17 cellular contexts compared by ENCODE assay signal in the genomic region with DNA sequence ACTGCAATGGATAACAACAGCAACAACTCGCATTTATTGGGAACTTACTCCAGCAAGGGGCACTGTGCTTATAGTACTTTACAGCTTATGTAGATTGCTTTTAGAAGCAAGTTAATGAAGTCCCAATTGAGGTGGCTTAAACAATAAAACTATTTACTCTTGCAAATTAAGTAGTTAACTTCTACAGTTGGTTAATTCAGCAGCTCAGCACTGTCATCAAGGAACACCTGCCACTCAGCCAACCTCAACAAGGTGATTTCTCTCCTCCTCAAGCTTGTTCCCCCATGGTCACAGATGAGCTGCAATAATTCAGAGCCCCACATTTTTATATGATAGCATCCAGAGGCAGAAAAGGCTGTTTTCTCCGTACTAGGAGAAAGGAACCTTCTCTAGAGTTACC.
DNase-seq lines count a peak whose midpoint lies in the region; ATAC-seq lines count a peak whose summit lies in the region.
"Had no signal": no experiment of that assay in that cellular context is flagged by ENCODE, and none has a peak within 500 bp of the region (broad histone marks: within the 10 kb centered on the region; RNA-seq: fewer than 3 reads in every experiment).

No MANE protein-coding gene starts in this region.

- intact Hi-C loops in naive thymus-derived CD4-positive, alpha-beta T cell (cut with micrococcal nuclease), result no loop called here

- H3K4me1 ChIP-seq in HUES48 (ENCODE audit: control insufficient read depth, insufficient read depth, low read length) (peaks cover 13% of the 10 kb centered on the region), neuronal stem cell (ENCODE audit: control insufficient read depth in 2 of 2, insufficient read depth in 1 of 2, low read depth in 1 of 2, low read length in 2 of 2) (no peaks in the 10 kb centered on the region)
- no peaks in the 10 kb centered on the region for H3K4me1 ChIP-seq in naive thymus-derived CD4-positive, alpha-beta T cell (ENCODE audit: control insufficient read depth in 2 of 2, insufficient read depth in 2 of 2, low read length in 2 of 2)
- H3K4me1 ChIP-seq: BLaER1, HAP-1 had no signal

- H3K23ac ChIP-seq in neuronal stem cell (ENCODE audit: low read depth, low read length, poor library complexity), result no peak overlapping the region

- DNase-seq in activated T-cell treated with anti-CD3 and anti-CD28 coated beads, Interleukin-2, amount 50 U/mL, for 72 hours, result no peak
- no peak for DNase-seq in activated T-cell treated with anti-CD3 and anti-CD28 coated beads, Interleukin-2, amount 50 U/mL, for 1 hour
- DNase-seq in NCI-H69 (lab: John Stamatoyannopoulos, UW), result peak; percentile 5
- no peak for DNase-seq in naive thymus-derived CD4-positive, alpha-beta T cell
- DNase-seq in neuronal stem cell (ENCODE audit: low spot score), result no peak
- DNase-seq: MM.1S, NCI-H1092, NCI-H1694 treated with DMSO at 0.1 percent for 48 hours, NCI-H226, NCI-H524, SW 1271 had no signal

- no peak overlapping the region for H3K18ac ChIP-seq in neuronal stem cell (ENCODE audit: low read length)

- H3K14ac ChIP-seq in neuronal stem cell (ENCODE audit: low read length), result no peak overlapping the region

- peaks cover 2 to 17% of the 10 kb centered on the region in 2 donors for H3K36me3 Mint-ChIP-seq in activated T-cell treated with anti-CD3 and anti-CD28 coated beads, Interleukin-2, amount 50 U/mL, for 72 hours (ENCODE audit: insufficient read depth in 2 of 2)
- peaks cover 5 to 50% (median 33%) of the 10 kb centered on the region in 5 donors for H3K36me3 Mint-ChIP-seq in naive thymus-derived CD4-positive, alpha-beta T cell

- no peaks in the 10 kb centered on the region for H3K27me3 Mint-ChIP-seq in activated T-cell treated with anti-CD3 and anti-CD28 coated beads, Interleukin-2, amount 50 U/mL, for 72 hours (ENCODE audit: low read depth)
- H3K27me3 Mint-ChIP-seq in naive thymus-derived CD4-positive, alpha-beta T cell, result no peaks in the 10 kb centered on the region

- H3K4ac ChIP-seq in neuronal stem cell (ENCODE audit: low read length), result no peak overlapping the region

- peaks cover 27% of the 10 kb centered on the region for H3K36me3 ChIP-seq in HUES48 (ENCODE audit: control insufficient read depth, insufficient read depth, low read length)
- H3K36me3 ChIP-seq in naive thymus-derived CD4-positive, alpha-beta T cell (ENCODE audit: control insufficient read depth in 2 of 3, insufficient read depth in 3 of 3, low read length in 3 of 3), result peaks cover 12 to 63% (median 31%) of the 10 kb centered on the region in 3 experiments
- peaks cover 10 to 80% of the 10 kb centered on the region in 2 donors for H3K36me3 ChIP-seq in neuronal stem cell (replicated peaks in 1 of 2; ENCODE audit: control insufficient read depth in 2 of 2, insufficient read depth in 2 of 2, low read length in 2 of 2)

- no peak overlapping the region for H3K9ac ChIP-seq in HUES48 (ENCODE audit: low read depth, low read length)
- H3K9ac ChIP-seq in neuronal stem cell (ENCODE audit: low read depth, low read length, poor library complexity), result no peak overlapping the region
- H3K9ac ChIP-seq: BLaER1 had no signal

- H4K8ac ChIP-seq in neuronal stem cell (ENCODE audit: low read depth, low read length), result no peak overlapping the region

- H3K27ac ChIP-seq in HUES48 (ENCODE audit: low read depth, low read length), result peak overlapping the region; percentile 24
- no peak overlapping the region for H3K27ac ChIP-seq in naive thymus-derived CD4-positive, alpha-beta T cell (ENCODE audit: low read depth, low read length)
- no peak overlapping the region for H3K27ac ChIP-seq in neuronal stem cell (replicated peaks; ENCODE audit: low read length)
- H3K27ac ChIP-seq: BLaER1 had no signal

- H3K27ac Mint-ChIP-seq in activated T-cell treated with anti-CD3 and anti-CD28 coated beads, Interleukin-2, amount 50 U/mL, for 72 hours, result peak overlapping the region; percentile 58
- H3K27ac Mint-ChIP-seq in naive thymus-derived CD4-positive, alpha-beta T cell, result peak overlapping the region in 5 of 9 donors; percentile 7 to 72 (median 47)

- no peak overlapping the region for H4K91ac ChIP-seq in neuronal stem cell (ENCODE audit: low read depth, low read length, poor library complexity)

- no peak overlapping the region for H2BK5ac ChIP-seq in neuronal stem cell (ENCODE audit: low read length)

- H3K4me2 ChIP-seq in neuronal stem cell (ENCODE audit: insufficient read depth, low read length, poor library complexity, severe bottlenecking), result no peak overlapping the region
- H3K4me2 ChIP-seq: BLaER1 had no signal

- H2BK120ac ChIP-seq in neuronal stem cell (ENCODE audit: low read depth, low read length), result no peak overlapping the region

- H3K27me3 ChIP-seq in HUES48 (ENCODE audit: control insufficient read depth, insufficient read depth, low read length), result no peaks in the 10 kb centered on the region
- no peaks in the 10 kb centered on the region for H3K27me3 ChIP-seq in naive thymus-derived CD4-positive, alpha-beta T cell (ENCODE audit: control insufficient read depth in 2 of 2, insufficient read depth in 2 of 2, low read length in 2 of 2)
- no peaks in the 10 kb centered on the region for H3K27me3 ChIP-seq in neuronal stem cell (ENCODE audit: control insufficient read depth in 3 of 3, insufficient read depth in 3 of 3, low read depth in 1 of 3, low read length in 3 of 3)
- H3K27me3 ChIP-seq: BLaER1 had no signal

- H3K9me3 ChIP-seq in HUES48 (ENCODE audit: control insufficient read depth, insufficient read depth, low read length) (no peaks in the 10 kb centered on the region), neuronal stem cell (replicated peaks in 1 of 2; ENCODE audit: control insufficient read depth in 2 of 2, insufficient read depth in 1 of 2, low read depth in 1 of 2, low read length in 2 of 2) (no peaks in the 10 kb centered on the region)
- no peaks in the 10 kb centered on the region for H3K9me3 ChIP-seq in naive thymus-derived CD4-positive, alpha-beta T cell (ENCODE audit: control insufficient read depth in 2 of 3, low read length in 3 of 3)
- H3K9me3 ChIP-seq: BLaER1, HAP-1 had no signal

- H3K79me1 ChIP-seq in neuronal stem cell (ENCODE audit: low read depth, low read length), result no peaks in the 10 kb centered on the region

- H2BK12ac ChIP-seq in neuronal stem cell (ENCODE audit: low read length), result no peak overlapping the region

- no peak overlapping the region for H2AK5ac ChIP-seq in neuronal stem cell (ENCODE audit: low read depth, low read length)

- H3K4me3 ChIP-seq in HUES48 (ENCODE audit: low read depth, low read length) (no peak overlapping the region), neuronal stem cell (ENCODE audit: low read length in 2 of 2) (no peak overlapping the region)
- H3K4me3 ChIP-seq in naive thymus-derived CD4-positive, alpha-beta T cell (ENCODE audit: low read length), result no peak overlapping the region
- H3K4me3 ChIP-seq: BLaER1, HAP-1 had no signal

- H3K9me3 Mint-ChIP-seq in activated T-cell treated with anti-CD3 and anti-CD28 coated beads, Interleukin-2, amount 50 U/mL, for 72 hours, result no peaks in the 10 kb centered on the region
- no peaks in the 10 kb centered on the region for H3K9me3 Mint-ChIP-seq in naive thymus-derived CD4-positive, alpha-beta T cell

- ATAC-seq in activated T-cell treated with anti-CD3 and anti-CD28 coated beads, Interleukin-2, amount 50 U/mL, for 72 hours (replicated peaks in 1 of 2), result no peak
- ATAC-seq in naive thymus-derived CD4-positive, alpha-beta T cell, result no peak
- no peak for ATAC-seq in GM18502 (IDR thresholded peaks at IDR 0.05; ENCODE audit: poor library complexity, unreplicated experiment)
- ATAC-seq in GM21619 (IDR thresholded peaks at IDR 0.05; ENCODE audit: unreplicated experiment), result no peak
- ATAC-seq: Right ventricle myocardium inferior had no signal

- POLR2A ChIA-PET in naive thymus-derived CD4-positive, alpha-beta T cell (lab: Charles Lee), result no interaction called here

- CTCF ChIA-PET in naive thymus-derived CD4-positive, alpha-beta T cell (lab: Charles Lee), result interaction anchor here (1.2 to 1.4 kb wide), 2 partner anchors 9 to 302 kb away, joined by 3 to 4 read pairs; no protein-coding TSS in a partner anchor

- no CpG with 5 or more reads among the region's 2 CpGs for WGBS in neuronal stem cell (ENCODE audit: extremely low coverage in 2 of 2, insufficient read length in 2 of 2, insufficient replicate concordance in 1 of 2), 2 donors

- no peak overlapping the region for H2AFZ ChIP-seq in neuronal stem cell (ENCODE audit: low read length)

- H3K4me1 Mint-ChIP-seq in activated T-cell treated with anti-CD3 and anti-CD28 coated beads, Interleukin-2, amount 50 U/mL, for 72 hours (ENCODE audit: low read depth), result no peaks in the 10 kb centered on the region
- peaks cover 0 to 6% (median 2%) of the 10 kb centered on the region in 7 donors for H3K4me1 Mint-ChIP-seq in naive thymus-derived CD4-positive, alpha-beta T cell

- no peak overlapping the region for H3K4me3 Mint-ChIP-seq in activated T-cell treated with anti-CD3 and anti-CD28 coated beads, Interleukin-2, amount 50 U/mL, for 72 hours
- H3K4me3 Mint-ChIP-seq in naive thymus-derived CD4-positive, alpha-beta T cell, result no peak overlapping the region

- H2BK15ac ChIP-seq in neuronal stem cell (ENCODE audit: low read length), result no peak overlapping the region
